ENCODE assay signal across 12 cellular contexts in the genomic region with DNA sequence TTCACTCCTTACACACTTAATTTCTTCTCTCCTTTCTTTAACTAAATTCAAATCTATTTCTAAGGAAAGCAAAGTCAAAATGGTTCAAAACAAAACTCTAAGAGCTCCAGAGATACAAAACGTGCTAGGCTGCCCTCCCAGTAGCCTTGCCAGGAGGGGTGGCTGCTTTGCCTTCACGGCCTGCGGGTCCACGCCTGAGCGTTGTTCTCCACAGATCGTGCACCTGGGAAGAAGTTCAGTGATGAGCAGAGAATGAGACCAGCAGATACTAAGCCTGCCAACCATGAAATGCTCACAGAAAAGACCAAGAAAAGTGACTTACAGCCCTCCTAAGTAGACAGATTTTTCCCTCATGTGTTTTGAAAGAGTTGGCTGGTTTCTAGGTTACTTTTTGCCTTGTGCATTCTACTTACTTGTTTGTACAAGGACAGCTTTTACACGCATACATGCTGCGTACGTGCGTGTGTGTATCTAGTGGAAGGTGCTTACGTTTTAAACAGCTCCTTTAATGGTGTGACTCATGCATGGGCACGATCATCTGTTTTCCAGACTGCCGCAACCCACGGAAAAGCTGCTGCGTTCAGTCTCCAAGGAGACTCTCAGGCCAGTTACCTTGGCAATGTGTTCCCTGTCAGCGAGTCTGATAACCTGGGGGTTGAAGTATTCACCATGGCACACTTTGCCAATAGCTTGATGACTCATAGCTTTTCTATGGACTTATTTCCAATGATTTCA. TPM values are rescaled to one million over a fixed set of nuclear protein-coding genes. Genes with fewer than 3 reads are reported as not detected.
DNase-seq lines count a peak whose midpoint lies in the region; ATAC-seq and TF ChIP-seq lines count a peak whose summit lies in the region.
"Had no signal": no experiment of that assay in that cellular context is flagged by ENCODE, and none has a peak within 500 bp of the region (broad histone marks: within the 10 kb centered on the region; RNA-seq: fewer than 3 reads in every experiment).

No MANE protein-coding gene starts in this region.

- TF ChIP-seq POLR2A in upper lobe of left lung (IDR thresholded peaks at IDR 0.05) = no peak

- peaks cover 0 to 6% (median 0%) of the 10 kb centered on the region in 4 donors for H3K4me1 ChIP-seq in upper lobe of left lung
- H3K4me1 ChIP-seq: A549 had no signal

- H3K27ac ChIP-seq in upper lobe of left lung = peak overlapping the region; percentile 21 to 65 (median 46)
- H3K27ac ChIP-seq: A549, KMS-11 had no signal

- H3K4me3 ChIP-seq in upper lobe of left lung = no peak overlapping the region
- H3K4me3 ChIP-seq: A549 had no signal

- peak in 1 of 4 donors; percentile 56 for TF ChIP-seq EP300 in upper lobe of left lung (IDR thresholded peaks at IDR 0.05)

- DNase-seq in NCI-H1417 (lab: John Stamatoyannopoulos, UW) (peak in 2 of 3 experiments; percentile 61 to 85), NCI-H1417 treated with DMSO at 0.1 percent for 48 hours (lab: John Stamatoyannopoulos, UW) (no peak), cerebellar cortex (ENCODE audit: low spot score) (peak; percentile 72), kidney glomerular epithelial cell (lab: John Stamatoyannopoulos, UW) (peak; percentile 67), upper lobe of left lung (peak; percentile 22 to 82)
- DNase-seq in activated CD4-positive, CD25-positive, alpha-beta regulatory T cell treated with anti-CD3 and anti-CD28 coated beads, Interleukin-2, amount 50 U/mL, for 72 hours = no peak
- DNase-seq: activated CD4-positive, alpha-beta T cell treated with anti-CD3 and anti-CD28 coated beads, Interleukin-2, amount 50 U/mL, for 4 hours had no signal

- H3K9me3 ChIP-seq in upper lobe of left lung = no peaks in the 10 kb centered on the region
- H3K9me3 ChIP-seq: A549 had no signal

- no peak for TF ChIP-seq CTCF in upper lobe of left lung (IDR thresholded peaks at IDR 0.05)

- H3K36me3 ChIP-seq in upper lobe of left lung = peaks cover 0 to 11% (median 9%) of the 10 kb centered on the region in 4 donors

- WGBS in upper lobe of left lung, 2 donors = 77 to 78% methylated on average over 16 of the region's 16 CpGs

- ATAC-seq in upper lobe of left lung (ENCODE audit: low FRiP score in 2 of 2) (peak; percentile 86 to 89), GM21737 (IDR thresholded peaks at IDR 0.05; ENCODE audit: unreplicated experiment) (no peak), HG03175 (IDR thresholded peaks at IDR 0.05; ENCODE audit: unreplicated experiment) (no peak)
- ATAC-seq: A549 had no signal

- no peaks in the 10 kb centered on the region for H3K27me3 ChIP-seq in upper lobe of left lung

RNA-seq across cellular contexts. Expression of gene PBOV1, which starts 32.4 kb away (rescaled TPM):
- total RNA-seq in upper lobe of left lung = not detected
- total RNA-seq: lung microvascular endothelial cell had no signal

Comparison
In these comparisons a context has a peak if more than half of its experiments do, and no peak if none do; other contexts are left out.
1. DNase-seq: peak in NCI-H1417 (2 of 3), cerebellar cortex (single experiment), kidney glomerular epithelial cell (single experiment) and upper lobe of left lung (2 of 2); none in NCI-H1417 treated with DMSO at 0.1 percent for 48 hours (single experiment) and activated CD4-positive, CD25-positive, alpha-beta regulatory T cell treated with anti-CD3 and anti-CD28 coated beads, Interleukin-2, amount 50 U/mL, for 72 hours (single experiment).
2. ATAC-seq: peak in upper lobe of left lung (2 of 2); none in GM21737 (single experiment) and HG03175 (single experiment).